Comparison of ENCODE assay signal across 16 cellular contexts in the genomic region with DNA sequence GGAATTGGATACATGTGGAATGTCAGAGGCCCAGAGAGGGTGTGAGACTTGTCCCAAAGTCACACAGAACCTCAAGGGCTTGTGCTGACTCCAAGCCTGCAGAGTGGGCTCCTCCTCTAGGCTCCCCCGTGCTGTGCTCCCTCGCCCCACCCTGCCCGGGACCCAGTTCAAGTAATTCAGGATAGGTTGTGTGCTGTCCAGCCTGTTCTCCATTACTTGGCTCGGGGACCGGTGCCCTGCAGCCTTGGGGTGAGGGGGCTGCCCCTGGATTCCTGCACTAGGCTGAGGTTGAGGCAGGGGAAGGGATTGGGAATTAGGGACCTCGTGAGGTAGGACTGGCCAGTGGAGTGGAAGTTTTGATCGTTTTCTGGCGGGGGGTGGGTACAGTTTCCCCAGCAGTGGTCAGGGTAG. TPM values are rescaled to one million over a fixed set of nuclear protein-coding genes. Genes with fewer than 3 reads are reported as not detected.
DNase-seq lines count a peak whose midpoint lies in the region; ATAC-seq and TF ChIP-seq lines count a peak whose summit lies in the region.
"Had no signal": no experiment of that assay in that cellular context is flagged by ENCODE, and none has a peak within 500 bp of the region (broad histone marks: within the 10 kb centered on the region; RNA-seq: fewer than 3 reads in every experiment).

No MANE protein-coding gene starts in this region.

- H3K4me1 ChIP-seq in Loucy (ENCODE audit: insufficient read depth, low read length, poor library complexity, severe bottlenecking) (peaks cover 45% of the 10 kb centered on the region), hepatocyte (ENCODE audit: insufficient read depth) (peaks cover 50% of the 10 kb centered on the region), sigmoid colon (peaks cover 0 to 63% (median 52%) of the 10 kb centered on the region in 4 donors), body of pancreas (peaks cover 66% of the 10 kb centered on the region)

- no peak for TF ChIP-seq EP300 in sigmoid colon (IDR thresholded peaks at IDR 0.05)

- H4K20me1 ChIP-seq in Loucy (ENCODE audit: insufficient read depth, low read length, poor library complexity, severe bottlenecking) (peaks cover 26% of the 10 kb centered on the region), hepatocyte (ENCODE audit: insufficient read depth, poor library complexity, severe bottlenecking) (peaks cover 9% of the 10 kb centered on the region)

- TF ChIP-seq POLR2A in sigmoid colon (IDR thresholded peaks at IDR 0.05) (no peak), body of pancreas (IDR thresholded peaks at IDR 0.05) (no peak)

- peaks cover 56% of the 10 kb centered on the region for H3K4me1 Mint-ChIP-seq in CD4-positive, alpha-beta T cell (ENCODE audit: low read depth)

- H3K27me3 Mint-ChIP-seq in CD4-positive, alpha-beta T cell = no peaks in the 10 kb centered on the region

- H3K36me3 Mint-ChIP-seq in CD4-positive, alpha-beta T cell (ENCODE audit: low read depth) = peaks cover 68% of the 10 kb centered on the region
- H3K36me3 Mint-ChIP-seq: brain had no signal

- H3K9ac ChIP-seq in Loucy (ENCODE audit: low read depth, low read length, poor library complexity, severe bottlenecking) = no peak overlapping the region

- H3K9me3 ChIP-seq in CD4-positive, alpha-beta T cell (ENCODE audit: control insufficient read depth, low read length) = no peaks in the 10 kb centered on the region
- H3K9me3 ChIP-seq in Loucy (ENCODE audit: insufficient read depth, low read depth, low read length) (no peaks in the 10 kb centered on the region), hepatocyte (ENCODE audit: low read depth) (no peaks in the 10 kb centered on the region), sigmoid colon (no peaks in the 10 kb centered on the region), body of pancreas (no peaks in the 10 kb centered on the region)
- H3K9me3 ChIP-seq: heart left ventricle had no signal

- H3K27ac Mint-ChIP-seq in CD4-positive, alpha-beta T cell = peak overlapping the region; percentile 33
- H3K27ac Mint-ChIP-seq: stimulated activated naive CD8-positive, alpha-beta T cell treated with anti-CD3 and anti-CD28 coated beads, Interleukin-15, amount 100 ng/mL, for 72 hours had no signal

- no peak overlapping the region for H3K27ac ChIP-seq in CD4-positive, alpha-beta T cell (ENCODE audit: low read depth, low read length)
- H3K27ac ChIP-seq in hepatocyte (no peak overlapping the region), sigmoid colon (peak overlapping the region; percentile 97 to 100 (median 100)), body of pancreas (peak overlapping the region in 2 of 4 donors; percentile 42 to 95)
- H3K27ac ChIP-seq: WERI-Rb-1 had no signal

- H3K4me2 ChIP-seq in Loucy (ENCODE audit: low read depth, low read length, poor library complexity, severe bottlenecking) (peak overlapping the region; percentile 85), hepatocyte (peak overlapping the region; percentile 96)

- WGBS in hepatocyte (ENCODE audit: low lambda C conversion rate, missing lambda C conversion rate) = 94% methylated on average over 8 of the region's 8 CpGs
- 81 to 83% methylated on average over 8 of the region's 8 CpGs for WGBS in sigmoid colon, 2 donors
- whole genome bisulfite sequencing in body of pancreas, 2 donors = 65 to 90% methylated on average over 4 to 8 of the region's 8 CpGs

- 0 out of 2 replicates have a peak, but pooled peaks cover 2% of the 10 kb centered on the region for H3F3A ChIP-seq in Loucy (ENCODE audit: low read depth)

- no peak overlapping the region for H2AFZ ChIP-seq in Loucy (ENCODE audit: low read length)
- H2AFZ ChIP-seq in hepatocyte = no peak overlapping the region

- no peaks in the 10 kb centered on the region for H3K27me3 ChIP-seq in CD4-positive, alpha-beta T cell (ENCODE audit: control insufficient read depth, insufficient read depth, low read length)
- H3K27me3 ChIP-seq in Loucy (ENCODE audit: insufficient read depth, low read length, poor library complexity, severe bottlenecking) (no peaks in the 10 kb centered on the region), hepatocyte (no peaks in the 10 kb centered on the region), sigmoid colon (no peaks in the 10 kb centered on the region), body of pancreas (no peaks in the 10 kb centered on the region)
- H3K27me3 ChIP-seq: heart left ventricle had no signal

- intact Hi-C loops in CD4-positive, alpha-beta T cell (cut with DNase I, micrococcal nuclease) = loop anchor here in 1 of 2 experiments (10.0 kb wide), 1 partner anchor 772 kb away; the partner anchor contains the start of genes CNPPD1, RETREG2 and SLC23A3
- intact Hi-C loops in sigmoid colon (cut with DNase I) = loop anchor here (10.0 kb wide), 1 partner anchor 252 kb away; the partner anchor contains the start of genes BCS1L and ZNF142
- intact Hi-C loops in body of pancreas (cut with DNase I) = no loop called here

- H3K9me2 ChIP-seq in Loucy (replicated peaks; ENCODE audit: low read depth, low read length) (no peaks in the 10 kb centered on the region), hepatocyte (replicated peaks; ENCODE audit: insufficient read depth) (no peaks in the 10 kb centered on the region)

- CTCF ChIA-PET in CD4-positive, alpha-beta T cell (lab: Charles Lee) = interaction anchor here (0.6 to 1.6 kb wide), 2 partner anchors 25 to 110 kb away, joined by 3 to 5 read pairs; partner anchors contain the start of gene TMBIM1

- H3K4me3 Mint-ChIP-seq in CD4-positive, alpha-beta T cell = peak overlapping the region; percentile 48

- DNase-seq in CD4-positive, alpha-beta T cell = no peak
- DNase-seq in hepatocyte (ENCODE audit: low spot score) = peak; percentile 6
- no peak for DNase-seq in sigmoid colon
- DNase-seq in activated effector memory CD4-positive, alpha-beta T cell treated with anti-CD3 and anti-CD28 coated beads, Interleukin-2, amount 50 U/mL, for 16 hours = no peak
- no peak for DNase-seq in body of pancreas
- DNase-seq: activated T-cell treated with anti-CD3 and anti-CD28 coated beads, Interleukin-2, amount 50 U/mL, for 4 hours; NCI-H1694; SIG-M5; stimulated activated naive CD8-positive, alpha-beta T cell treated with anti-CD3 and anti-CD28 coated beads, Interleukin-15, amount 100 ng/mL, for 72 hours; WERI-Rb-1 had no signal

- POLR2A ChIA-PET in CD4-positive, alpha-beta T cell (lab: Charles Lee) = interaction anchor here (3.8 kb wide), 1 partner anchor 116 kb away, joined by 20 read pairs; no protein-coding TSS in a partner anchor

- peaks cover 61% of the 10 kb centered on the region for H3K79me2 ChIP-seq in Loucy (ENCODE audit: insufficient read depth, low read length)
- peaks cover 40% of the 10 kb centered on the region for H3K79me2 ChIP-seq in hepatocyte

- no peak for ATAC-seq in CD4-positive, alpha-beta T cell (ENCODE audit: poor library complexity)
- ATAC-seq in GM18870 (IDR thresholded peaks at IDR 0.05; ENCODE audit: unreplicated experiment) (no peak), HG02798 (IDR thresholded peaks at IDR 0.05; ENCODE audit: poor library complexity, unreplicated experiment) (no peak), body of pancreas (no peak)
- ATAC-seq: activated T-cell treated with anti-CD3 and anti-CD28 coated beads, Interleukin-2, amount 50 U/mL, for 4 hours; heart left ventricle; stimulated activated naive CD8-positive, alpha-beta T cell treated with anti-CD3 and anti-CD28 coated beads, Interleukin-15, amount 100 ng/mL, for 72 hours had no signal

- TF ChIP-seq CTCF in CD4-positive, alpha-beta T cell (IDR thresholded peaks at IDR 0.05) = no peak
- TF ChIP-seq CTCF in Loucy (conservative IDR thresholded peaks at IDR 0.05; ENCODE audit: low read length) (no peak), hepatocyte (IDR thresholded peaks at IDR 0.05; ENCODE audit: poor library complexity) (no peak), sigmoid colon (IDR thresholded peaks at IDR 0.05) (no peak), body of pancreas (IDR thresholded peaks at IDR 0.05) (no peak)

- peak overlapping the region; percentile 84 for H3K4me3 ChIP-seq in Loucy (ENCODE audit: low read length, poor library complexity, severe bottlenecking)
- no peak overlapping the region for H3K4me3 ChIP-seq in hepatocyte
- H3K4me3 ChIP-seq in sigmoid colon = peak overlapping the region in 1 of 4 donors; percentile 97
- no peak overlapping the region for H3K4me3 ChIP-seq in body of pancreas

- H3K36me3 ChIP-seq in Loucy (ENCODE audit: insufficient read depth, low read length) = peaks cover 22% of the 10 kb centered on the region; the same call in 1 of the 2 replicates
- no peaks in the 10 kb centered on the region for H3K36me3 ChIP-seq in hepatocyte (replicated peaks; ENCODE audit: insufficient read depth, low read depth)
- peaks cover 11 to 40% (median 31%) of the 10 kb centered on the region in 4 donors for H3K36me3 ChIP-seq in sigmoid colon
- peaks cover 7 to 14% of the 10 kb centered on the region in 2 donors for H3K36me3 ChIP-seq in body of pancreas (replicated peaks in 1 of 2; ENCODE audit: insufficient read depth in 1 of 2, low read depth in 2 of 2)

- H3K9me3 Mint-ChIP-seq in CD4-positive, alpha-beta T cell = no peaks in the 10 kb centered on the region
- H3K9me3 Mint-ChIP-seq: activated T-cell treated with anti-CD3 and anti-CD28 coated beads, Interleukin-2, amount 50 U/mL, for 4 hours; stimulated activated naive CD8-positive, alpha-beta T cell treated with anti-CD3 and anti-CD28 coated beads, Interleukin-15, amount 100 ng/mL, for 72 hours had no signal

RNA-seq across cellular contexts. Expression of gene CTDSP1, which starts 2.8 kb away (rescaled TPM):
- 10 to 100 TPM; 70.5 to 76.8 TPM for total RNA-seq in CD4-positive, alpha-beta T cell
- total RNA-seq in hepatocyte = 124 and 142 TPM in 2 replicates
- polyA plus RNA-seq in hepatocyte = 48.4 and 53.1 TPM in 2 replicates
- total RNA-seq in sigmoid colon = 10 to 100 TPM; 78.4 to 90.3 (median 80.7) TPM
- polyA plus RNA-seq in sigmoid colon = 100 to 1,000 TPM in 2 of 3 donors, 10 to 100 TPM in 1; 75.1 to 120 (median 105) TPM
- 10 to 100 TPM; 67.2 to 98.9 TPM for total RNA-seq in body of pancreas

RNA-seq across cellular contexts. Expression of gene VIL1, which starts 16.4 kb away (rescaled TPM):
- under 1 TPM; 0.20 to 0.33 TPM for total RNA-seq in CD4-positive, alpha-beta T cell
- total RNA-seq in hepatocyte (218 and 261 TPM in 2 replicates), sigmoid colon (1 to 10 TPM in 1 of 4 donors, under 1 TPM in 1, not detected in 2; 0.71 to 2.8 TPM), body of pancreas (10 to 100 TPM; 15.3 to 15.8 TPM)
- polyA plus RNA-seq in hepatocyte (151 and 160 TPM in 2 replicates), sigmoid colon (100 to 1,000 TPM; 111 to 172 (median 170) TPM)
- total RNA-seq: heart left ventricle had no signal

RNA-seq across cellular contexts. Expression of gene SLC11A1, which starts 20.4 kb away (rescaled TPM):
- total RNA-seq in CD4-positive, alpha-beta T cell = 1 to 10 TPM; 4.9 to 6.3 TPM
- total RNA-seq in hepatocyte (0.60 and 0.72 TPM in 2 replicates), sigmoid colon (10 to 100 TPM; 13.8 to 19.0 (median 16.9) TPM), body of pancreas (1 to 10 TPM; 3.0 to 7.3 TPM)
- polyA plus RNA-seq in hepatocyte (0.74 and 1.2 TPM in 2 replicates), sigmoid colon (1 to 10 TPM; 1.2 to 7.0 (median 1.6) TPM)

RNA-seq across cellular contexts. Expression of gene CATIP, which starts 45.8 kb away (rescaled TPM):
- not detected for total RNA-seq in CD4-positive, alpha-beta T cell
- total RNA-seq in hepatocyte = 0.33 TPM in 1 of 2 replicates, not detected in the other
- polyA plus RNA-seq in hepatocyte = 0.39 and 0.70 TPM in 2 replicates
- not detected for total RNA-seq in sigmoid colon
- under 1 TPM in 1 of 3 donors, not detected in 2; 0.07 TPM for polyA plus RNA-seq in sigmoid colon
- total RNA-seq in body of pancreas = under 1 TPM; 0.33 to 0.52 TPM
- total RNA-seq: activated T-cell treated with anti-CD3 and anti-CD28 coated beads, Interleukin-2, amount 50 U/mL, for 4 hours; liver had no signal

Comparison
In these comparisons a context has a peak if more than half of its experiments do, and no peak if none do; other contexts are left out.
1. H3K27ac ChIP-seq: peak in sigmoid colon (4 of 4); none in CD4-positive, alpha-beta T cell (single experiment) and hepatocyte (single experiment).
2. RNA of gene VIL1, which starts 16.4 kb away (total RNA-seq): 218 to 261 TPM in hepatocyte; 15.3 to 15.8 TPM in body of pancreas, 0.71 to 2.8 TPM in sigmoid colon and 0.20 to 0.33 TPM in CD4-positive, alpha-beta T cell; every median in the first group is over 10 times any median in the second.